In the genomic region with DNA sequence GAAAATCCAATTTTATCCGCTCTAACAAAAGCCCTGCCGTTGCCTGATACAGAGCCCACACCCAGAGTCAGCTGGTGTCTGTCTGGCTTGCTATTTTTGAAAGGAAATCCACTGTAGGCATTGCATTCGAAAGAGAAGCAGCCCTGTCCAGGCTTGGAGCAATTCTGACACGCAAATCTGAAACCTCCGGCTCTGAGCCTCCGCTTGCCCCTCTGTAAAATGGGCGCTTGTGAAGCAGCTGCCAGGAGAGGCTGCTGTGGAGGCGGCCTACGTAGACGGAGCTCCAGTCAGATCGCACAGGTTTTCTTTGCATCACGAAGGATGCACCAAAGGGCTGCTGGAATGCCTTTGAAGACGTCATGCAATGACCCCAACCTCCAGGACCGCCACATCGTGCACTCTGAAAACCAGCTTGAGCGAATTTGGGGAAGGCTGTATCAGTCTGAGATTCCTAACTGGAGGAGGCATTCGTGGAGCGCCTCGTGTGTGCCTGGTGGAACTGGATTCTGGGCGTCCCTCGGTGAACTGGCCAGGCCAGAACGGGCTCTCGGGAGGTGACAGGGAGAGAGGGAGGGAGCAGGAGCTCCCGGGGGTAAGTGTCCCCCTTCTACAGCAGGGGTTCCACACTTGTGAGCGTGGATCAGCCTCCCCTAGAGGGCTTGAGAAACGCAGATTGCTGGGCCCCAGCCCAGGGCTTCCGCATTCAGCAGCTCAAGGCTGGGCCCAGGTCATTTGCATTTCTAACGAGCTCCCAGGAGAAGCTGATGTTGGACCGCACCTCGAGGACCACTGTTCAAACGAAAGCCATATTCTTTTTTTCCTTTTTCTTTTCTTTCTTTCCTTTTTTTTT, we compare ENCODE assay signal across 8 cellular contexts.
DNase-seq lines count a peak whose midpoint lies in the region; ATAC-seq and TF ChIP-seq lines count a peak whose summit lies in the region.

No MANE protein-coding gene starts in this region.

- BruUV-seq in Caco-2 (replicated peaks; lab: Mats Ljungman, UMichigan) = no TSS peak

- CTCF ChIA-PET in Caco-2 (lab: Charles Lee) = interaction anchor here (1.2 to 2.4 kb wide), 4 partner anchors 8 to 367 kb away, joined by 3 to 17 read pairs (median 7); a partner anchor contains a TSS

- H3K9ac ChIP-seq in duodenal mucosa (ENCODE audit: low read depth in 1 of 2, low read length in 2 of 2) = peak overlapping the region in 1 of 2 donors; percentile 2

- no peak overlapping the region; the same call in 1 of the 2 replicates for H3K4me3 ChIP-seq in Caco-2 (ENCODE audit: low read depth, low read length)
- H3K4me3 ChIP-seq in duodenal mucosa (ENCODE audit: low read depth in 1 of 2, low read length in 2 of 2) = peak overlapping the region; percentile 78 to 89
- peak overlapping the region in 1 of 2 donors; percentile 93 for H3K4me3 ChIP-seq in aorta (ENCODE audit: low read length in 2 of 2)

- H3K4me1 ChIP-seq in Caco-2 (peaks cover 7% of the 10 kb centered on the region), duodenal mucosa (ENCODE audit: control insufficient read depth in 1 of 2, insufficient read depth in 2 of 2, low read length in 2 of 2) (peaks cover 5 to 11% of the 10 kb centered on the region in 2 donors), aorta (ENCODE audit: control insufficient read depth in 1 of 2, insufficient read depth in 2 of 2, low read length in 2 of 2) (no peaks in the 10 kb centered on the region)

- DNase-seq in Caco-2 (no peak), RPMI8226 (peak; percentile 69), mucosa of gallbladder (ENCODE audit: low spot score) (peak; percentile 25), aorta (peak in 1 of 2 donors; percentile 69), SHP77 treated with DMSO at 0.1 percent for 48 hours (lab: John Stamatoyannopoulos, UW) (no peak)

- ATAC-seq in GM21576 (IDR thresholded peaks at IDR 0.05; ENCODE audit: unreplicated experiment) (peak; percentile 2), aorta (ENCODE audit: low FRiP score) (peak; percentile 52), HG03460 (IDR thresholded peaks at IDR 0.05; ENCODE audit: unreplicated experiment) (no peak)

- no peak overlapping the region for H3K4me3 Mint-ChIP-seq in Caco-2 (ENCODE audit: unreplicated experiment)

- TF ChIP-seq CTCF in Caco-2 (IDR thresholded peaks at IDR 0.05; ENCODE audit: insufficient read depth in 1 of 2, low read depth in 1 of 2, low read length in 1 of 2, severe bottlenecking in 1 of 2, unreplicated experiment in 1 of 2) = no peak

- no peak overlapping the region for H3K27ac ChIP-seq in duodenal mucosa (ENCODE audit: low read depth, low read length)
- H3K27ac ChIP-seq in aorta (ENCODE audit: low read depth in 1 of 2, low read length in 2 of 2) = peak overlapping the region in 1 of 2 donors; percentile 47

- peaks cover 11% of the 10 kb centered on the region for H3K9me3 Mint-ChIP-seq in Caco-2 (ENCODE audit: unreplicated experiment)

- H3K27me3 Mint-ChIP-seq in Caco-2 (ENCODE audit: insufficient read depth, unreplicated experiment) = no peaks in the 10 kb centered on the region

- peaks cover 15% of the 10 kb centered on the region for H3K36me3 Mint-ChIP-seq in Caco-2 (ENCODE audit: insufficient read depth, unreplicated experiment)

- POLR2A ChIA-PET in Caco-2 (lab: Charles Lee) = no interaction called here

- peaks cover 7% of the 10 kb centered on the region for H3K4me1 Mint-ChIP-seq in Caco-2 (ENCODE audit: low read depth, unreplicated experiment)

- peaks cover 8% of the 10 kb centered on the region; the same call in 1 of the 2 replicates for H3K9me3 ChIP-seq in Caco-2
- peaks cover 11 to 16% of the 10 kb centered on the region in 2 donors for H3K9me3 ChIP-seq in duodenal mucosa (ENCODE audit: control insufficient read depth in 1 of 2, low read length in 2 of 2)
- H3K9me3 ChIP-seq in aorta (ENCODE audit: control insufficient read depth, low read length) = peaks cover 2% of the 10 kb centered on the region

- intact Hi-C loops in Caco-2 (cut with micrococcal nuclease; ENCODE audit: unreplicated experiment) = no loop called here
- intact Hi-C loops in aorta (cut with DNase I) = loop anchor here (5.0 kb wide), 2 partner anchors 34 to 364 kb away; a partner anchor contains a TSS

- peak overlapping the region; percentile 69 for H3K27ac Mint-ChIP-seq in Caco-2 (ENCODE audit: unreplicated experiment)

- WGBS in aorta, 2 donors = 21 to 27% methylated on average over 31 of the region's 31 CpGs

- H3K36me3 ChIP-seq in Caco-2 (ENCODE audit: control insufficient read depth, insufficient read depth, low read length) = no peaks in the 10 kb centered on the region
- no peaks in the 10 kb centered on the region for H3K36me3 ChIP-seq in duodenal mucosa (ENCODE audit: control insufficient read depth in 1 of 2, insufficient read depth in 2 of 2, low read length in 2 of 2)
- no peaks in the 10 kb centered on the region for H3K36me3 ChIP-seq in aorta (ENCODE audit: control insufficient read depth in 1 of 2, insufficient read depth in 2 of 2, low read length in 1 of 2)

- H3K27me3 ChIP-seq in Caco-2 (replicated peaks; ENCODE audit: control insufficient read depth, insufficient read depth, low read length) (no peaks in the 10 kb centered on the region), duodenal mucosa (ENCODE audit: control insufficient read depth in 1 of 2, insufficient read depth in 2 of 2, low read length in 2 of 2) (no peaks in the 10 kb centered on the region), aorta (ENCODE audit: control insufficient read depth in 1 of 2, insufficient read depth in 2 of 2, low read length in 1 of 2) (no peaks in the 10 kb centered on the region)

Comparison
In these comparisons a context has a peak if more than half of its experiments do, and no peak if none do; other contexts are left out.
1. DNase-seq: peak in RPMI8226 (single experiment) and mucosa of gallbladder (single experiment); none in Caco-2 (0 of 2) and SHP77 treated with DMSO at 0.1 percent for 48 hours (single experiment).